In genomic region chr7:130417215-130417614, GRCh38 we compare ENCODE assay signal across 1 cellular context.
TF ChIP-seq lines count a peak whose summit lies in the region.

No MANE protein-coding gene starts in this region.

TF ChIP-seq in IMR-90, 13 proteins besides CTCF, POLR2A, EP300 and RAD21:
- TF ChIP-seq ELK1 (IDR thresholded peaks at IDR 0.05; ENCODE audit: borderline replicate concordance, low read depth, low read length): no peak
